27 cellular contexts compared by ENCODE assay signal in the genomic region with DNA sequence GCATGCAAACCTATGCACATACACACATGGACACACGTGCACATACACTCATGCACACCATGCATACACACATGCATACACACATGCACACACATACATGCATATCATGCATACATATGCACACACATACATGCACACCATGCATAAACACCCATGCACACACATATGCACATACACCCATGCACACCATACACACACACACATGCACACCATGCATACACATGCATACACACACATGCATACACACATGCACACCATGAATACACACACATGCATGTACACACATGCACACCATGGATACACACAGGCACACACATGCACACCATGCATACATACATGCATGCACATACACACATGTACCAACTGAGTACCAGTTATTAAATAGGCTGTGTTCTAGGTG.
"Had no signal": no experiment of that assay in that cellular context is flagged by ENCODE, and none has a peak within 500 bp of the region (broad histone marks: within the 10 kb centered on the region; RNA-seq: fewer than 3 reads in every experiment).

No MANE protein-coding gene starts in this region.

- H3K36me3 ChIP-seq: colonic mucosa, esophagus squamous epithelium, gastrocnemius medialis, heart right ventricle, left lung, lower lobe of right lung had no signal

- H3K9me3 ChIP-seq: colonic mucosa, esophagus squamous epithelium, gastrocnemius medialis, left lung, lower lobe of right lung, mucosa of descending colon had no signal

- H3K27me3 ChIP-seq: colonic mucosa, gastrocnemius medialis, heart right ventricle, left lung had no signal

- H3K27me3 Mint-ChIP-seq: dendritic cell treated with granulocyte-macrophage colony-stimulating factor and Interleukin-4, amounts not matched to agents 40 ng/mL and 50 ng/mL, for 4 days; effector memory CD8-positive, alpha-beta T cell had no signal

- H3K4me3 Mint-ChIP-seq: dendritic cell treated with granulocyte-macrophage colony-stimulating factor and Interleukin-4, amounts not matched to agents 40 ng/mL and 50 ng/mL, for 4 days; effector memory CD8-positive, alpha-beta T cell; endodermal cell; mesothelial cell of epicardium had no signal

- H3K4me1 ChIP-seq: colonic mucosa, esophagus squamous epithelium, gastrocnemius medialis, heart right ventricle, left lung, lower lobe of right lung had no signal

- ATAC-seq: effector memory CD8-positive, alpha-beta T cell; esophagus mucosa; gastrocnemius medialis; heart right ventricle; left cardiac atrium; left lung; left ventricle myocardium superior; mucosa of descending colon had no signal

- FAIRE-seq: endometrium, islet of Langerhans, keratinocyte had no signal

- H3K27ac Mint-ChIP-seq: dendritic cell treated with granulocyte-macrophage colony-stimulating factor and Interleukin-4, amounts not matched to agents 40 ng/mL and 50 ng/mL, for 4 days; effector memory CD8-positive, alpha-beta T cell; endodermal cell; mesothelial cell of epicardium had no signal

- H3K9me3 Mint-ChIP-seq: endodermal cell, mesothelial cell of epicardium had no signal

- DNase-seq: colonic mucosa; cortex of kidney; effector CD8-positive, alpha-beta T cell; effector memory CD8-positive, alpha-beta T cell; endodermal cell; erythroblast; esophagus squamous epithelium; foreskin fibroblast; foreskin melanocyte; gastrocnemius medialis; glutamatergic neuron; head of caudate nucleus; heart right ventricle; hippocampal formation; left cardiac atrium; left lung; left ventricle myocardium superior; lower lobe of right lung; mesenchymal stem cell; mucosa of descending colon had no signal

- H3K4me3 ChIP-seq: colonic mucosa, esophagus squamous epithelium, gastrocnemius medialis, heart right ventricle, left lung, lower lobe of right lung, mucosa of descending colon had no signal

- H3K36me3 Mint-ChIP-seq: mesothelial cell of epicardium had no signal

- H3K27ac ChIP-seq: colonic mucosa, epithelial cell of prostate, esophagus squamous epithelium, gastrocnemius medialis, heart right ventricle, left lung, lower lobe of right lung had no signal

- H3K4me1 Mint-ChIP-seq: mesothelial cell of epicardium had no signal
